Comparison of ENCODE assay signal across 21 cellular contexts in the genomic region with DNA sequence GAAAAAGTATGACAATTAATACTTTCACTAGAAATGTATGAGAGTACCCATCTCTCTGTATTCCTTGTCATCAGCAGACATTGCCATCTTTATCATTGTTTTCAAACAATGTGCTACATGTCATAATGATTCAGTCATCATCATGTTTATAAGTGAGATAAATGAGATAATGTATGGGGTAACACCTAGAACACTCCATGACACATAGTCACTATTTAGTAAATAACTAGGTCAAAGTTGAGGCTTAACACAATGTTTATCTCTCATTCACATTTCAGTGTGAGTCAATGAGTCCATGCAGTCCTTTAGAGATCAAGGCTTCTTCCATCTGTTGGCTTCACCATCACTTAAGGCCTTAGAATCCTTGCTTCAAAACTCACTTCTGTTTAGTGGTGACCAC.
"Had no signal": no experiment of that assay in that cellular context is flagged by ENCODE, and none has a peak within 500 bp of the region (broad histone marks: within the 10 kb centered on the region; RNA-seq: fewer than 3 reads in every experiment).

No MANE protein-coding gene starts in this region.

- H3K9me3 ChIP-seq: body of pancreas, gastrocnemius medialis, left lung, right atrium auricular region, thyroid gland had no signal

- H3K4me1 ChIP-seq: body of pancreas, gastrocnemius medialis, left lung, right atrium auricular region, thyroid gland had no signal

- H3K27me3 Mint-ChIP-seq: activated CD4-positive, alpha-beta T cell treated with anti-CD3 and anti-CD28 coated beads for 36 hours; activated naive CD8-positive, alpha-beta T cell; effector memory CD8-positive, alpha-beta T cell had no signal

- H3K4me3 ChIP-seq: body of pancreas, gastrocnemius medialis, left lung, right atrium auricular region, thyroid gland had no signal

- H3K36me3 ChIP-seq: gastrocnemius medialis, left lung, right atrium auricular region, thyroid gland had no signal

- H3K9me3 Mint-ChIP-seq: WTC11 had no signal

- H3K27ac ChIP-seq: body of pancreas, epithelial cell of prostate, gastrocnemius medialis, left lung, right atrium auricular region, thyroid gland had no signal

- H3K4me1 Mint-ChIP-seq: activated CD4-positive, alpha-beta T cell treated with anti-CD3 and anti-CD28 coated beads for 36 hours had no signal

- H3K4me3 Mint-ChIP-seq: activated CD4-positive, alpha-beta T cell treated with anti-CD3 and anti-CD28 coated beads for 36 hours; activated naive CD8-positive, alpha-beta T cell; effector memory CD8-positive, alpha-beta T cell; WTC11 had no signal

- H3K27ac Mint-ChIP-seq: activated CD4-positive, alpha-beta T cell treated with anti-CD3 and anti-CD28 coated beads for 36 hours; activated naive CD8-positive, alpha-beta T cell; effector memory CD8-positive, alpha-beta T cell; WTC11 had no signal

- H3K27me3 ChIP-seq: body of pancreas, gastrocnemius medialis, left lung, right atrium auricular region, thyroid gland had no signal

- FAIRE-seq: urothelium cell line had no signal

- DNase-seq: activated CD4-positive, alpha-beta T cell treated with anti-CD3 and anti-CD28 coated beads for 36 hours; activated CD4-positive, alpha-beta T cell treated with anti-CD3 and anti-CD28 coated beads, Interleukin-2, amount 50 U/mL, for 48 hours; activated T-cell treated with anti-CD3 and anti-CD28 coated beads for 4 hours; amygdala; body of pancreas; caudate nucleus; effector memory CD8-positive, alpha-beta T cell; gastrocnemius medialis; head of caudate nucleus; kidney; left lung; stimulated activated CD4-positive, alpha-beta T cell treated with anti-CD3 and anti-CD28 coated beads, Interleukin-12 subunit alpha, Interleukin-12 subunit beta, amount 100 ng/mL, for 4 hours; stimulated activated CD4-positive, alpha-beta T cell treated with anti-CD3 and anti-CD28 coated beads, Interleukin-1b, Interleukin-23, amount 100 ng/mL, for 48 hours; stimulated activated CD8-positive, alpha-beta memory T cell treated with anti-CD3 and anti-CD28 coated beads, Interleukin-4, amount 100 ng/mL, for 48 hours; stimulated activated naive CD4-positive, alpha-beta T cell; thyroid gland had no signal

- H3K36me3 Mint-ChIP-seq: activated naive CD8-positive, alpha-beta T cell; WTC11 had no signal
